In genomic region chr15:75661779-75662140, GRCh38 we compare ENCODE assay signal across 15 cellular contexts. TPM values are rescaled to one million over a fixed set of nuclear protein-coding genes. Genes with fewer than 3 reads are reported as not detected.
A peak's percentile ranks its signal among the peaks of the same experiment; 100 is the strongest.
DNase-seq lines count a peak whose midpoint lies in the region; ATAC-seq and TF ChIP-seq lines count a peak whose summit lies in the region.
"Had no signal": no experiment of that assay in that cellular context is flagged by ENCODE, and none has a peak within 500 bp of the region (broad histone marks: within the 10 kb centered on the region; RNA-seq: fewer than 3 reads in every experiment).

No MANE protein-coding gene starts in this region.

- H3K79me2 ChIP-seq in GM23338 (replicated peaks; ENCODE audit: insufficient read depth), result no peaks in the 10 kb centered on the region

- H2AFZ ChIP-seq in GM23338, result no peak overlapping the region

- H3K36me3 ChIP-seq in GM23338 (ENCODE audit: insufficient read depth) (no peaks in the 10 kb centered on the region), breast epithelium (no peaks in the 10 kb centered on the region), lower lobe of right lung (peaks cover 35% of the 10 kb centered on the region), spleen (peaks cover 0 to 24% (median 6%) of the 10 kb centered on the region in 6 donors)

- H3K36me3 Mint-ChIP-seq in GM23338 (ENCODE audit: low read depth), result peaks cover 7% of the 10 kb centered on the region; the same call in 2 of the 3 replicates
- H3K36me3 Mint-ChIP-seq in stimulated activated memory B cell treated with anti-CD40 and anti-IgM and Interleukin-4, amounts not matched to agents 10 μg/mL and 1 μg/mL and 100 μg/mL, for 72 hours, result no peaks in the 10 kb centered on the region

- H4K20me1 ChIP-seq in GM23338 (replicated peaks; ENCODE audit: insufficient read depth), result peaks cover 10% of the 10 kb centered on the region

- H3K27ac Mint-ChIP-seq in GM23338, result peak overlapping the region; percentile 59; the same call in 1 of the 2 replicates
- H3K27ac Mint-ChIP-seq in stimulated activated memory B cell treated with anti-CD40 and anti-IgM and Interleukin-4, amounts not matched to agents 10 μg/mL and 1 μg/mL and 100 μg/mL, for 72 hours, result no peak overlapping the region

- no peaks in the 10 kb centered on the region for H3K9me3 ChIP-seq in breast epithelium
- no peaks in the 10 kb centered on the region for H3K9me3 ChIP-seq in lower lobe of right lung
- no peaks in the 10 kb centered on the region for H3K9me3 ChIP-seq in spleen

- no peaks in the 10 kb centered on the region; the same call in 2 of the 3 replicates for H3K9me3 Mint-ChIP-seq in GM23338
- no peaks in the 10 kb centered on the region for H3K9me3 Mint-ChIP-seq in stimulated activated memory B cell treated with anti-CD40 and anti-IgM and Interleukin-4, amounts not matched to agents 10 μg/mL and 1 μg/mL and 100 μg/mL, for 72 hours

- H3K27ac ChIP-seq in GM23338 (ENCODE audit: low read depth), result no peak overlapping the region
- peak overlapping the region; percentile 87 to 95 for H3K27ac ChIP-seq in breast epithelium
- peak overlapping the region; percentile 89 for H3K27ac ChIP-seq in lower lobe of right lung
- peak overlapping the region in 7 of 8 donors; percentile 61 to 76 (median 73) for H3K27ac ChIP-seq in spleen
- H3K27ac ChIP-seq: C4-2B, KMS-11 had no signal

- H3K27me3 Mint-ChIP-seq in GM23338 (ENCODE audit: insufficient read depth, low read depth, poor library complexity), result peaks cover 5% of the 10 kb centered on the region
- peaks cover 15% of the 10 kb centered on the region for H3K27me3 Mint-ChIP-seq in stimulated activated memory B cell treated with anti-CD40 and anti-IgM and Interleukin-4, amounts not matched to agents 10 μg/mL and 1 μg/mL and 100 μg/mL, for 72 hours

- H3K4me3 ChIP-seq in GM23338 (no peak overlapping the region), breast epithelium (peak overlapping the region in 1 of 3 donors; percentile 46), lower lobe of right lung (no peak overlapping the region), spleen (no peak overlapping the region)

- TF ChIP-seq CTCF in GM23338 (conservative IDR thresholded peaks at IDR 0.05; ENCODE audit: low read depth in 2 of 2) (no peak), breast epithelium (IDR thresholded peaks at IDR 0.05) (no peak), lower lobe of right lung (IDR thresholded peaks at IDR 0.05) (no peak), spleen (IDR thresholded peaks at IDR 0.05 in 8 of 11, conservative IDR thresholded peaks at IDR 0.05 in 3 of 11) (no peak)

- WGBS in spleen, 5 donors, result 60 to 80% (median 67%) methylated on average over 3 of the region's 3 CpGs

- no peaks in the 10 kb centered on the region for H3K9me2 ChIP-seq in GM23338 (ENCODE audit: insufficient read depth)

- no peak overlapping the region for H3K4me3 Mint-ChIP-seq in GM23338
- H3K4me3 Mint-ChIP-seq in stimulated activated memory B cell treated with anti-CD40 and anti-IgM and Interleukin-4, amounts not matched to agents 10 μg/mL and 1 μg/mL and 100 μg/mL, for 72 hours, result no peak overlapping the region

- no peak for ATAC-seq in GM23338
- no peak for ATAC-seq in lower lobe of right lung
- ATAC-seq in stimulated activated memory B cell treated with anti-CD40 and anti-IgM and Interleukin-4, amounts not matched to agents 10 μg/mL and 1 μg/mL and 100 μg/mL, for 72 hours, result no peak

- no peaks in the 10 kb centered on the region for H3F3A ChIP-seq in GM23338 (replicated peaks; ENCODE audit: low read depth)

- intact Hi-C loops in breast epithelium (cut with DNase I; ENCODE audit: low total_unique reads), result no loop called here
- intact Hi-C loops in lower lobe of right lung (cut with DNase I), result no loop called here
- intact Hi-C loops in spleen (cut with DNase I; ENCODE audit: low total_unique reads), result no loop called here

- no peak for DNase-seq in GM23338 (ENCODE audit: low spot score)
- DNase-seq in breast epithelium (ENCODE audit: low spot score in 2 of 2), result no peak
- no peak for DNase-seq in lower lobe of right lung
- DNase-seq in spleen, result no peak
- DNase-seq in activated naive CD4-positive, alpha-beta T cell treated with Interleukin-2 at 50 U/mL for 16 hours, result no peak
- DNase-seq in activated T-cell treated with anti-CD3 and anti-CD28 coated beads for 4 hours, result no peak
- no peak for DNase-seq in activated CD8-positive, alpha-beta memory T cell treated with anti-CD3 and anti-CD28 coated beads, Interleukin-2, amount 50 U/mL, for 48 hours
- DNase-seq: activated CD4-positive, alpha-beta T cell treated with anti-CD3 and anti-CD28 coated beads, Interleukin-2, amount 50 U/mL, for 48 hours; activated naive CD4-positive, alpha-beta T cell treated with anti-CD3 and anti-CD28 coated beads, Interleukin-2, amount 50 U/mL, for 16 hours; GDM1; NCI-H2029; T-helper 2 cell had no signal

- TF ChIP-seq POLR2A in breast epithelium (IDR thresholded peaks at IDR 0.05), result no peak
- TF ChIP-seq POLR2A in spleen (IDR thresholded peaks at IDR 0.05), result no peak

- no peak overlapping the region for H3K4me2 ChIP-seq in GM23338
- H3K4me2 ChIP-seq: KMS-11 had no signal

- H3K4me1 ChIP-seq in GM23338 (ENCODE audit: insufficient read depth) (no peaks in the 10 kb centered on the region; the same call in 1 of the 2 replicates), breast epithelium (peaks cover 14 to 17% of the 10 kb centered on the region in 2 donors), lower lobe of right lung (peaks cover 68% of the 10 kb centered on the region), spleen (peaks cover 2 to 51% (median 16%) of the 10 kb centered on the region in 6 donors)

- peaks cover 11% of the 10 kb centered on the region for H3K4me1 Mint-ChIP-seq in GM23338
- no peaks in the 10 kb centered on the region for H3K4me1 Mint-ChIP-seq in stimulated activated memory B cell treated with anti-CD40 and anti-IgM and Interleukin-4, amounts not matched to agents 10 μg/mL and 1 μg/mL and 100 μg/mL, for 72 hours

- no peaks in the 10 kb centered on the region for H3K27me3 ChIP-seq in GM23338 (ENCODE audit: insufficient read depth)
- no peaks in the 10 kb centered on the region for H3K27me3 ChIP-seq in breast epithelium
- no peaks in the 10 kb centered on the region for H3K27me3 ChIP-seq in lower lobe of right lung (ENCODE audit: low read depth)
- H3K27me3 ChIP-seq in spleen (replicated peaks in 1 of 7), result no peaks in the 10 kb centered on the region

TF ChIP-seq in GM23338, 12 proteins besides CTCF, POLR2A, EP300 and RAD21 (continues in another document):
- TF ChIP-seq REST (IDR thresholded peaks at IDR 0.05; ENCODE audit: unreplicated experiment) (no peak), STAT1 (IDR thresholded peaks at IDR 0.05; ENCODE audit: unreplicated experiment) (no peak)

RNA-seq across cellular contexts. Expression of gene SNX33, which starts 14.0 kb away (rescaled TPM):
- 14.6 and 21.2 TPM in 2 replicates for total RNA-seq in GM23338 (2014; rRNA removed; shearing (Covaris generic))
- polyA plus RNA-seq in GM23338 (2016; fragmentation: Nextera tagmentation; extraction: Ambion mirVana) (4.9 and 6.2 TPM in 2 replicates), spleen (1 to 10 TPM; 4.3 to 7.8 (median 6.3) TPM)
- total RNA-seq in breast epithelium (10 to 100 TPM; 32.8 to 42.7 (median 36.3) TPM), lower lobe of right lung (28.9 TPM), spleen (10 to 100 TPM; 10.4 to 22.8 (median 18.3) TPM)

RNA-seq across cellular contexts. Expression of gene IMP3, which starts 21.7 kb away (rescaled TPM):
- total RNA-seq in GM23338 (2014; rRNA removed; shearing (Covaris generic)), result 315 and 319 TPM in 2 replicates
- polyA plus RNA-seq in GM23338 (2016; fragmentation: Nextera tagmentation; extraction: Ambion mirVana), result 210 and 219 TPM in 2 replicates
- total RNA-seq in breast epithelium, result 100 to 1,000 TPM; 144 to 194 (median 175) TPM
- 56.5 TPM for total RNA-seq in lower lobe of right lung
- total RNA-seq in spleen, result 100 to 1,000 TPM in 3 of 7 donors, 10 to 100 TPM in 4; 51.3 to 177 (median 67.6) TPM
- polyA plus RNA-seq in spleen, result 100 to 1,000 TPM; 100 to 128 (median 107) TPM

RNA-seq across cellular contexts. Expression of gene SNUPN, which starts 36.2 kb away (rescaled TPM):
- 27.7 and 31.5 TPM in 2 replicates for total RNA-seq in GM23338 (2014; rRNA removed; shearing (Covaris generic))
- polyA plus RNA-seq in GM23338 (2016; fragmentation: Nextera tagmentation; extraction: Ambion mirVana) (20.5 and 22.4 TPM in 2 replicates), spleen (10 to 100 TPM; 16.8 to 24.7 (median 21.3) TPM)
- total RNA-seq in breast epithelium (10 to 100 TPM; 19.8 to 24.9 (median 23.6) TPM), lower lobe of right lung (21.7 TPM), spleen (10 to 100 TPM; 16.9 to 26.3 (median 22.8) TPM)

RNA-seq across cellular contexts. Expression of gene CSPG4, which starts 50.9 kb away (rescaled TPM):
- 3.6 and 4.0 TPM in 2 replicates for total RNA-seq in GM23338 (2014; rRNA removed; shearing (Covaris generic))
- polyA plus RNA-seq in GM23338 (2016; fragmentation: Nextera tagmentation; extraction: Ambion mirVana) (0.27 and 0.33 TPM in 2 replicates), spleen (1 to 10 TPM in 2 of 3 donors, under 1 TPM in 1; 0.89 to 4.9 (median 1.3) TPM)
- total RNA-seq in breast epithelium (10 to 100 TPM in 2 of 3 donors, 1 to 10 TPM in 1; 6.3 to 42.9 (median 17.0) TPM), lower lobe of right lung (15.0 TPM), spleen (10 to 100 TPM in 4 of 7 donors, 1 to 10 TPM in 3; 4.1 to 28.6 (median 10.2) TPM)
